Comparison of ENCODE assay signal across 10 cellular contexts in the genomic region with DNA sequence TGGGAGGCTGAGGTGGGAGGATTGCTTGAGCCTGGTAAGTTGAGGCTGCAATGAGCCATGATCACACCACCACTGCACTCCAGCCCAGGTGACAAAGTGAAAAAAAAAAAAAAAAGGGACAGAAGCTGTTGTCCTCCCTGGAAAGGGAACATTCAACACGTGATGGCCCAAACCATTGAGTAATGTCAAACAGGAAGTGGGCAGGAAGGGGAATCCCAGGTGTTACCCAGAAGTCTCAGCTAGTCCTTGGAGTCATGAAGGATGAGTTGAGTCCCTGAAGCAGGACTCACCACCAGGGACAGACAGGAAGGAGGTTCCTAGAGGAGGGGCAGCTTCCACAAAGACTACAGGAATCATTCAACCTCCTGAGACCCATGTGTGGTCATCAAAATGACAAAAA. TPM values are rescaled to one million over a fixed set of nuclear protein-coding genes. Genes with fewer than 3 reads are reported as not detected.
DNase-seq lines count a peak whose midpoint lies in the region; ATAC-seq and TF ChIP-seq lines count a peak whose summit lies in the region.
"Had no signal": no experiment of that assay in that cellular context is flagged by ENCODE, and none has a peak within 500 bp of the region (broad histone marks: within the 10 kb centered on the region; RNA-seq: fewer than 3 reads in every experiment).

No MANE protein-coding gene starts in this region.

- TF ChIP-seq CTCF in GM10266 (IDR thresholded peaks at IDR 0.05; ENCODE audit: control insufficient read depth, insufficient read depth, low read depth, missing control alignments) (no peak), activated B cell treated with CpG ODN at 0.5 μM for 24 hours (IDR thresholded peaks at IDR 0.05) (no peak), GM10248 (IDR thresholded peaks at IDR 0.05; ENCODE audit: control extremely low read depth, extremely low read depth, low read depth, missing control alignments) (no peak)

- H3K27ac ChIP-seq in naive thymus-derived CD4-positive, alpha-beta T cell (ENCODE audit: low read depth, low read length) = no peak overlapping the region

- H3K9me3 Mint-ChIP-seq in activated B cell treated with CpG ODN at 0.5 μM for 24 hours = no peaks in the 10 kb centered on the region
- H3K9me3 Mint-ChIP-seq in naive thymus-derived CD4-positive, alpha-beta T cell = peaks cover 0 to 2% (median 0%) of the 10 kb centered on the region in 11 donors

- ATAC-seq in HG02981 (IDR thresholded peaks at IDR 0.05; ENCODE audit: unreplicated experiment) (peak; percentile 64), activated B cell treated with CpG ODN at 0.5 μM for 24 hours (ENCODE audit: low read depth) (peak; percentile 65)
- ATAC-seq in naive thymus-derived CD4-positive, alpha-beta T cell = peak; percentile 78
- ATAC-seq: WTC11 had no signal

- intact Hi-C loops in activated B cell treated with CpG ODN at 0.5 μM for 24 hours (cut with micrococcal nuclease) = no loop called here
- intact Hi-C loops in naive thymus-derived CD4-positive, alpha-beta T cell (cut with micrococcal nuclease) = no loop called here

- no peaks in the 10 kb centered on the region for H3K27me3 Mint-ChIP-seq in activated B cell treated with CpG ODN at 0.5 μM for 24 hours
- peaks cover 0 to 13% (median 0%) of the 10 kb centered on the region in 5 donors for H3K27me3 Mint-ChIP-seq in naive thymus-derived CD4-positive, alpha-beta T cell

- H3K9me3 ChIP-seq in naive thymus-derived CD4-positive, alpha-beta T cell (ENCODE audit: control insufficient read depth in 2 of 3, low read length in 3 of 3) = no peaks in the 10 kb centered on the region

- peaks cover 4 to 5% of the 10 kb centered on the region in 2 donors for H3K4me1 ChIP-seq in naive thymus-derived CD4-positive, alpha-beta T cell (ENCODE audit: control insufficient read depth in 2 of 2, insufficient read depth in 2 of 2, low read length in 2 of 2)

- H3K36me3 Mint-ChIP-seq in activated B cell treated with CpG ODN at 0.5 μM for 24 hours (ENCODE audit: low read depth) = no peaks in the 10 kb centered on the region
- H3K36me3 Mint-ChIP-seq in naive thymus-derived CD4-positive, alpha-beta T cell = peaks cover 0 to 2% (median 0%) of the 10 kb centered on the region in 5 donors
- H3K36me3 Mint-ChIP-seq: WTC11 had no signal

- peak overlapping the region; percentile 45 for H3K4me3 Mint-ChIP-seq in activated B cell treated with CpG ODN at 0.5 μM for 24 hours
- H3K4me3 Mint-ChIP-seq in naive thymus-derived CD4-positive, alpha-beta T cell = peak overlapping the region in 2 of 10 donors; percentile 52 to 61
- H3K4me3 Mint-ChIP-seq: nephron, WTC11 had no signal

- H3K4me1 Mint-ChIP-seq in activated B cell treated with CpG ODN at 0.5 μM for 24 hours = peaks cover 36% of the 10 kb centered on the region
- H3K4me1 Mint-ChIP-seq in naive thymus-derived CD4-positive, alpha-beta T cell = peaks cover 13 to 22% (median 19%) of the 10 kb centered on the region in 7 donors
- H3K4me1 Mint-ChIP-seq: nephron had no signal

- peak; percentile 45 for DNase-seq in GM10266 (ENCODE audit: extremely low spot score)
- DNase-seq in activated B cell treated with CpG ODN at 0.5 μM for 24 hours = no peak
- DNase-seq in naive thymus-derived CD4-positive, alpha-beta T cell = peak in 1 of 9 donors; percentile 46
- no peak for DNase-seq in NCI-H1105 treated with DMSO at 0.1 percent for 48 hours (lab: John Stamatoyannopoulos, UW)
- DNase-seq in DMS 273 treated with DMSO at 0.1 percent for 48 hours (lab: John Stamatoyannopoulos, UW) = no peak
- DNase-seq in GM10248 (ENCODE audit: extremely low spot score) = no peak
- DNase-seq: central memory CD4-positive, alpha-beta T cell had no signal

- POLR2A ChIA-PET in activated B cell treated with CpG ODN at 0.5 μM for 24 hours (lab: Charles Lee) (interaction anchor here (0.6 to 1.0 kb wide), 6 partner anchors 11 to 405 kb away, joined by 4 to 7 read pairs (median 6); no protein-coding TSS in a partner anchor), GM10248 (lab: Yijun Ruan, JAX) (interaction anchor here (0.6 kb wide), 1 partner anchor 21 kb away, joined by 3 read pairs; no protein-coding TSS in a partner anchor)
- POLR2A ChIA-PET in naive thymus-derived CD4-positive, alpha-beta T cell (lab: Charles Lee) = interaction anchor here (0.8 kb wide), 1 partner anchor 11 kb away, joined by 4 read pairs; no protein-coding TSS in a partner anchor

- no peaks in the 10 kb centered on the region for H3K27me3 ChIP-seq in naive thymus-derived CD4-positive, alpha-beta T cell (ENCODE audit: control insufficient read depth in 2 of 2, insufficient read depth in 2 of 2, low read length in 2 of 2)

- no peaks in the 10 kb centered on the region for H3K36me3 ChIP-seq in naive thymus-derived CD4-positive, alpha-beta T cell (ENCODE audit: control insufficient read depth in 2 of 3, insufficient read depth in 3 of 3, low read length in 3 of 3)

- CTCF ChIA-PET in activated B cell treated with CpG ODN at 0.5 μM for 24 hours (lab: Charles Lee) = interaction anchor here (0.9 to 1.2 kb wide), 3 partner anchors 18 to 88 kb away, joined by 3 read pairs; no protein-coding TSS in a partner anchor
- CTCF ChIA-PET in naive thymus-derived CD4-positive, alpha-beta T cell (lab: Charles Lee) = no interaction called here
- CTCF ChIA-PET in GM10248 (lab: Yijun Ruan, JAX) = interaction anchor here (0.9 to 1.3 kb wide), 4 partner anchors 10 to 20 kb away, joined by 3 to 4 read pairs (median 3); no protein-coding TSS in a partner anchor

- peak overlapping the region; percentile 68 for H3K27ac Mint-ChIP-seq in activated B cell treated with CpG ODN at 0.5 μM for 24 hours
- H3K27ac Mint-ChIP-seq in naive thymus-derived CD4-positive, alpha-beta T cell = peak overlapping the region in 3 of 9 donors; percentile 12 to 81 (median 28)
- H3K27ac Mint-ChIP-seq: nephron, WTC11 had no signal

- no peak overlapping the region for H3K4me3 ChIP-seq in naive thymus-derived CD4-positive, alpha-beta T cell (ENCODE audit: low read length)

RNA-seq across cellular contexts. Expression of a gene that starts 19.8 kb away (rescaled TPM):
- 62.4 and 76.3 TPM in 2 replicates for total RNA-seq in activated B cell treated with CpG ODN at 0.5 μM for 24 hours
- 10 to 100 TPM; 28.9 to 75.4 (median 38.2) TPM for total RNA-seq in naive thymus-derived CD4-positive, alpha-beta T cell
- under 1 TPM; 0.66 to 0.92 TPM for polyA plus RNA-seq in naive thymus-derived CD4-positive, alpha-beta T cell
